In the genomic region with DNA sequence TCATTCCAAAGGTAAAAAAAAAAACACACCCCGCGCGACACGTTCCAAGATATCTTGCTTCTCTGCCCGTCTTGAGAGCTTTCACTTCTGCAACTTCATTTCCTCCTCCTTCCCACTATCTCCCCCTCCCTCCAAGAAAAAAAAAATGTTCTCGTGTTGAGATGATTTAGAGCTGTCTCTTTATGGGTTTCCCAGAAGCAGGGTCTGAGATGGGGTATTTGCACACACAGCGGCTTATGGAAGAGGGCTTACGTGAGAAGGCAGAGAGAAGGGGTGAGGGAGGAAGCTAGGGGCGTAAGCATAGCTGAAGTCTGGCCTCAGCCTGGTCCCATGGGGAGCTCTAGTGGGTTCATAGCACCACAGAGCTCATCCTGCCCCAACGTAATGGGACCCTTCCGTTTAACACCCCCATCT, we compare ENCODE assay signal across 1 cellular context.
TF ChIP-seq lines count a peak whose summit lies in the region.

No MANE protein-coding gene starts in this region.

TF ChIP-seq in WTC11, 78 proteins besides CTCF, POLR2A, EP300 and RAD21 (continued from another document):
- TF ChIP-seq, protein P1, sequence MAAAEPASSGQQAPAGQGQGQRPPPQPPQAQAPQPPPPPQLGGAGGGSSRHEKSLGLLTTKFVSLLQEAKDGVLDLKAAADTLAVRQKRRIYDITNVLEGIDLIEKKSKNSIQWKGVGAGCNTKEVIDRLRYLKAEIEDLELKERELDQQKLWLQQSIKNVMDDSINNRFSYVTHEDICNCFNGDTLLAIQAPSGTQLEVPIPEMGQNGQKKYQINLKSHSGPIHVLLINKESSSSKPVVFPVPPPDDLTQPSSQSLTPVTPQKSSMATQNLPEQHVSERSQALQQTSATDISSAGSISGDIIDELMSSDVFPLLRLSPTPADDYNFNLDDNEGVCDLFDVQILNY (CRISPR knock-in tag; IDR thresholded peaks at IDR 0.05) = no peak
- TF ChIP-seq ZNF396 (CRISPR knock-in tag; IDR thresholded peaks at IDR 0.05; ENCODE audit: borderline replicate concordance) = no peak
- no peak for TF ChIP-seq NFATC4 (CRISPR knock-in tag; IDR thresholded peaks at IDR 0.05)
TF ChIP-seq in WTC11: peak in this region for 0.
